Comparison of ENCODE assay signal across 22 cellular contexts in the genomic region with DNA sequence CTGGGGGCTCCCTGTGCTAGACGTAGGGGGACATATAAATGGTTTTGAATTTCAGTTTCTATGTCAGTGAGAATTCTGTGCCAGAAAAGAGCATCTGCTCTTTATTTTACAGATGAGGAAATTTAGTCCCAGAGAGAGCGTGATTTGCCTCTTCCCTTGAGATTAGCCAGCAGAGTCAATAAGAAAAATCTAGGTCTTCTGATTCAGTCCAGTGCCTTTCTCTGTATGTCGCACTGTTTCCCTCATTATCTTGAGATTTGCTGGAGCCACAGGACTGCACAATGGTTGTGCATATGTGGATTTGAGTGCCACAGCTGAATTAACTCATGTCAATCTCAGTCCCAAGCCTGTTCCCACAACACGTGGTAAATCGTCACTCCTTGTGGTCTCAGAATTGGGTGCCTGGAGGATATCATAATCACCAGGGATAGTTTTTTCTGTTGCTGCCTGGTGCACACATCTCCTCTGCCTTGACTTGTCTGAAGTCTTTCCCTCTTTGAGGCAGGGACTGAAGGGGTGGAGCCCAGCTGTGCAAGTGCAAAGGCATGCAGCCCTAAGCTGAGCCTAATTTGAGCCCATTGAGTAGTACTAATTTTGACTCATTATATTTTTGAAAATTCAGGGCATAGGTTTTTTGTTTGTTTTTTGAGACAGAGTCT.
A peak's percentile ranks its signal among the peaks of the same experiment; 100 is the strongest.
DNase-seq lines count a peak whose midpoint lies in the region; FAIRE-seq and TF ChIP-seq lines count a peak whose summit lies in the region.
"Had no signal": no experiment of that assay in that cellular context is flagged by ENCODE, and none has a peak within 500 bp of the region (broad histone marks: within the 10 kb centered on the region; RNA-seq: fewer than 3 reads in every experiment).

No MANE protein-coding gene starts in this region.

- no peaks in the 10 kb centered on the region for H3K4me1 ChIP-seq in tibial nerve
- H3K4me1 ChIP-seq: testis had no signal

- H3K9me3 Mint-ChIP-seq in mesothelial cell of epicardium: peaks cover 14% of the 10 kb centered on the region
- H3K9me3 Mint-ChIP-seq: activated CD4-positive, alpha-beta memory T cell treated with anti-CD3 and anti-CD28 coated beads for 36 hours; stimulated activated memory B cell treated with anti-CD40 and anti-IgM and Interleukin-4, amounts not matched to agents 10 μg/mL and 1 μg/mL and 100 μg/mL, for 72 hours had no signal

- peak; percentile 93 for FAIRE-seq in bronchial epithelial cell (lab: Jason Lieb, UNC)
- FAIRE-seq in urothelium cell line (lab: Jason Lieb, UNC): no peak
- FAIRE-seq: small intestine had no signal

- no peak overlapping the region for H3K4me3 ChIP-seq in GM12865 (ENCODE audit: low read depth, low read length)
- no peak overlapping the region for H3K4me3 ChIP-seq in Jurkat, Clone E6-1 (ENCODE audit: low read length)
- no peak overlapping the region for H3K4me3 ChIP-seq in bronchial epithelial cell (ENCODE audit: low read depth, low read length)
- no peak overlapping the region for H3K4me3 ChIP-seq in tibial nerve
- H3K4me3 ChIP-seq: hepatocyte, testis had no signal

- TF ChIP-seq POLR2A in tibial nerve (IDR thresholded peaks at IDR 0.05): no peak

- H3K9me3 ChIP-seq in tibial nerve: no peaks in the 10 kb centered on the region
- H3K9me3 ChIP-seq: neutrophil, testis had no signal

- no peak overlapping the region for H3K4me3 Mint-ChIP-seq in mesothelial cell of epicardium
- H3K4me3 Mint-ChIP-seq: activated CD4-positive, alpha-beta memory T cell treated with anti-CD3 and anti-CD28 coated beads for 36 hours; CD4-positive, alpha-beta memory T cell; immature natural killer cell; stimulated activated memory B cell treated with anti-CD40 and anti-IgM and Interleukin-4, amounts not matched to agents 10 μg/mL and 1 μg/mL and 100 μg/mL, for 72 hours had no signal

- DNase-seq in GM12865 (ENCODE audit: low read depth): peak; percentile 12
- DNase-seq in Jurkat, Clone E6-1 (ENCODE audit: low read depth, low spot score): peak; percentile 63
- peak; percentile 83 for DNase-seq in bronchial epithelial cell (ENCODE audit: low read depth)
- DNase-seq in mesothelial cell of epicardium (ENCODE audit: low spot score in 2 of 2, unreplicated experiment in 2 of 2): no peak
- DNase-seq in NCI-H187 (lab: John Stamatoyannopoulos, UW): no peak
- DNase-seq in tibial nerve (ENCODE audit: low spot score in 2 of 2): no peak
- no peak for DNase-seq in urothelium cell line (ENCODE audit: low spot score)
- DNase-seq: activated CD4-positive, alpha-beta memory T cell treated with anti-CD3 and anti-CD28 coated beads for 36 hours; activated CD4-positive, CD25-positive, alpha-beta regulatory T cell; activated effector memory CD4-positive, alpha-beta T cell treated with anti-CD3 and anti-CD28 coated beads, Interleukin-2, amount 50 U/mL, for 16 hours; CD4-positive, alpha-beta memory T cell; immature natural killer cell; KBM-7; NCI-H1930; NCI-H510A treated with DMSO at 0.1 percent for 48 hours; RPMI8226; small intestine; T1000; testis had no signal

- H3K4me1 Mint-ChIP-seq in mesothelial cell of epicardium: peaks cover 30% of the 10 kb centered on the region
- H3K4me1 Mint-ChIP-seq: CD4-positive, alpha-beta memory T cell; immature natural killer cell; stimulated activated memory B cell treated with anti-CD40 and anti-IgM and Interleukin-4, amounts not matched to agents 10 μg/mL and 1 μg/mL and 100 μg/mL, for 72 hours had no signal

- WGBS in tibial nerve, 2 donors: 70 to 78% methylated on average over 5 of the region's 5 CpGs

- no peak for TF ChIP-seq CTCF in GM12865 (IDR thresholded peaks at IDR 0.05; ENCODE audit: insufficient read depth, low read depth, low read length, missing control alignments)
- TF ChIP-seq CTCF in bronchial epithelial cell (IDR thresholded peaks at IDR 0.05; ENCODE audit: insufficient read depth, low read length, severe bottlenecking): no peak
- TF ChIP-seq CTCF in mesothelial cell of epicardium (IDR thresholded peaks at IDR 0.05; ENCODE audit: unreplicated experiment): no peak
- TF ChIP-seq CTCF in tibial nerve (IDR thresholded peaks at IDR 0.05): no peak

- no peaks in the 10 kb centered on the region for H3K27me3 Mint-ChIP-seq in mesothelial cell of epicardium (ENCODE audit: low read depth)
- H3K27me3 Mint-ChIP-seq: stimulated activated memory B cell treated with anti-CD40 and anti-IgM and Interleukin-4, amounts not matched to agents 10 μg/mL and 1 μg/mL and 100 μg/mL, for 72 hours had no signal

- H3K27me3 ChIP-seq in bronchial epithelial cell (ENCODE audit: control insufficient read depth, insufficient read depth, low read length) (no peaks in the 10 kb centered on the region), tibial nerve (no peaks in the 10 kb centered on the region)
- H3K27me3 ChIP-seq: hepatocyte, neutrophil, testis had no signal

- TF ChIP-seq EP300 in tibial nerve (IDR thresholded peaks at IDR 0.05): no peak

- peak overlapping the region; percentile 71 for H3K27ac Mint-ChIP-seq in mesothelial cell of epicardium
- H3K27ac Mint-ChIP-seq: activated CD4-positive, alpha-beta memory T cell treated with anti-CD3 and anti-CD28 coated beads for 36 hours; CD4-positive, alpha-beta memory T cell; immature natural killer cell; stimulated activated memory B cell treated with anti-CD40 and anti-IgM and Interleukin-4, amounts not matched to agents 10 μg/mL and 1 μg/mL and 100 μg/mL, for 72 hours had no signal

- H3K36me3 ChIP-seq in bronchial epithelial cell (ENCODE audit: control insufficient read depth, insufficient read depth, low read length): no peaks in the 10 kb centered on the region
- H3K36me3 ChIP-seq in tibial nerve: no peaks in the 10 kb centered on the region
- H3K36me3 ChIP-seq: neutrophil had no signal

- H3K36me3 Mint-ChIP-seq in mesothelial cell of epicardium: peaks cover 32% of the 10 kb centered on the region
- H3K36me3 Mint-ChIP-seq: activated CD4-positive, alpha-beta memory T cell treated with anti-CD3 and anti-CD28 coated beads for 36 hours; CD4-positive, alpha-beta memory T cell; immature natural killer cell; stimulated activated memory B cell treated with anti-CD40 and anti-IgM and Interleukin-4, amounts not matched to agents 10 μg/mL and 1 μg/mL and 100 μg/mL, for 72 hours had no signal

- H3K27ac ChIP-seq in tibial nerve: no peak overlapping the region
- H3K27ac ChIP-seq: hepatocyte, neutrophil, testis had no signal

Comparison
In these comparisons a context has a peak if more than half of its experiments do, and no peak if none do; other contexts are left out.
1. DNase-seq: peak in GM12865 (single experiment), Jurkat, Clone E6-1 (single experiment) and bronchial epithelial cell (single experiment); none in mesothelial cell of epicardium (0 of 2), NCI-H187 (0 of 2), tibial nerve (0 of 2) and urothelium cell line (single experiment).